ENCODE assay signal across 24 cellular contexts in the genomic region with DNA sequence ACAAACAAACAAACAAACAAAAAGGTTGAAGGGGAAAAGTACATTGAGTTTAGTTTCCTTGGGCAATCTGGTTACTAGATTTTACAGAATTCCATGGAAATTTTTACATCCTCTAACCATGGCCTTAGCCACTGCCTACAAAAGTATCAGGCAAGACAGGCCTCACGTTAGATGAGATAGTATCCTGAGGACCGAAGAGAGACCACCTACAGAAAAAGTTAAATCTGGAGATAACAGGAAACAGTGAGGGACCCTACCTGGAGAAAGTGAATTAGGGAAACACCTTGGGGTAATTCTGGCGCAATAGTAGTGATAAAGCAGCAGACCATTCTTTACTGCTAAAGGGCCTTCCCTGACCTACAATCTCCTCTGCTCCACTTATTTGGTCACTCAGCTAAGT. TPM values are rescaled to one million over a fixed set of nuclear protein-coding genes. Genes with fewer than 3 reads are reported as not detected.
DNase-seq lines count a peak whose midpoint lies in the region; ATAC-seq, FAIRE-seq and TF ChIP-seq lines count a peak whose summit lies in the region.
"Had no signal": no experiment of that assay in that cellular context is flagged by ENCODE, and none has a peak within 500 bp of the region (broad histone marks: within the 10 kb centered on the region; RNA-seq: fewer than 3 reads in every experiment).

No MANE protein-coding gene starts in this region.

- H3K4me3 Mint-ChIP-seq in activated T-cell treated with anti-CD3 and anti-CD28 coated beads, Interleukin-2, amount 50 U/mL, for 24 hours = no peak overlapping the region
- no peak overlapping the region for H3K4me3 Mint-ChIP-seq in T-helper 17 cell
- H3K4me3 Mint-ChIP-seq in effector memory CD8-positive, alpha-beta T cell = no peak overlapping the region
- H3K4me3 Mint-ChIP-seq in MCF 10A (ENCODE audit: unreplicated experiment) = no peak overlapping the region
- H3K4me3 Mint-ChIP-seq: CD4-positive, alpha-beta T cell had no signal

- H3K4me3 ChIP-seq in thyroid gland (replicated peaks in 1 of 3) = no peak overlapping the region
- H3K4me3 ChIP-seq: GM12878 had no signal

- H3K4me1 ChIP-seq in thyroid gland = peaks cover 8 to 29% of the 10 kb centered on the region in 2 donors
- H3K4me1 ChIP-seq: BE2C had no signal

- H3K27me3 ChIP-seq in thyroid gland = no peaks in the 10 kb centered on the region
- H3K27me3 ChIP-seq: BE2C had no signal

- peaks cover 26% of the 10 kb centered on the region for H3K4me1 Mint-ChIP-seq in activated T-cell treated with anti-CD3 and anti-CD28 coated beads, Interleukin-2, amount 50 U/mL, for 24 hours (ENCODE audit: low read depth)
- H3K4me1 Mint-ChIP-seq in T-helper 17 cell = peaks cover 7% of the 10 kb centered on the region
- peaks cover 7 to 26% of the 10 kb centered on the region in 2 donors for H3K4me1 Mint-ChIP-seq in effector memory CD8-positive, alpha-beta T cell (ENCODE audit: low read depth in 2 of 2)
- peaks cover 7% of the 10 kb centered on the region for H3K4me1 Mint-ChIP-seq in MCF 10A (ENCODE audit: insufficient read depth, unreplicated experiment)

- no peaks in the 10 kb centered on the region for H3K9me3 ChIP-seq in T-helper 17 cell (ENCODE audit: control insufficient read depth, low read length, poor library complexity, severe bottlenecking)
- H3K9me3 ChIP-seq in thyroid gland = no peaks in the 10 kb centered on the region
- H3K9me3 ChIP-seq: BE2C had no signal

- peak overlapping the region; percentile 31 to 48 (median 34) for H3K27ac ChIP-seq in thyroid gland

- no peaks in the 10 kb centered on the region for H3K27me3 Mint-ChIP-seq in activated T-cell treated with anti-CD3 and anti-CD28 coated beads, Interleukin-2, amount 50 U/mL, for 24 hours
- H3K27me3 Mint-ChIP-seq in T-helper 17 cell (no peaks in the 10 kb centered on the region), MCF 10A (ENCODE audit: insufficient read depth, unreplicated experiment) (no peaks in the 10 kb centered on the region)
- H3K27me3 Mint-ChIP-seq in effector memory CD8-positive, alpha-beta T cell = no peaks in the 10 kb centered on the region
- H3K27me3 Mint-ChIP-seq: CD4-positive, alpha-beta T cell had no signal

- peak overlapping the region; percentile 50 for H3K27ac Mint-ChIP-seq in activated T-cell treated with anti-CD3 and anti-CD28 coated beads, Interleukin-2, amount 50 U/mL, for 24 hours
- H3K27ac Mint-ChIP-seq in T-helper 17 cell (peak overlapping the region; percentile 32), MCF 10A (ENCODE audit: low read depth, unreplicated experiment) (no peak overlapping the region)
- peak overlapping the region; percentile 80 for H3K27ac Mint-ChIP-seq in effector memory CD8-positive, alpha-beta T cell
- H3K27ac Mint-ChIP-seq: CD4-positive, alpha-beta T cell had no signal

- no peak for ATAC-seq in T-helper 17 cell
- ATAC-seq in effector memory CD8-positive, alpha-beta T cell (replicated peaks) = no peak
- ATAC-seq in left lobe of liver = no peak
- ATAC-seq: GM12878, HCT116 had no signal

- no peak for TF ChIP-seq CTCF in thyroid gland (IDR thresholded peaks at IDR 0.05)
- TF ChIP-seq CTCF in MCF 10A (IDR thresholded peaks at IDR 0.05; ENCODE audit: unreplicated experiment) = no peak

- no peak for TF ChIP-seq POLR2A in thyroid gland (IDR thresholded peaks at IDR 0.05)

- POLR2A ChIA-PET in MCF 10A (lab: Yijun Ruan, JAX) = interaction anchor here (1.1 to 3.9 kb wide), 4 partner anchors 9 to 17 kb away, joined by 3 to 19 read pairs (median 12); a partner anchor contains a TSS

- no peak for DNase-seq in activated T-cell treated with anti-CD3 and anti-CD28 coated beads, Interleukin-2, amount 50 U/mL, for 24 hours
- no peak for DNase-seq in activated T-cell treated with anti-CD3 and anti-CD28 coated beads, Interleukin-2, amount 50 U/mL, for 1 hour
- DNase-seq in T-helper 17 cell (no peak), thyroid gland (no peak), left lobe of liver (ENCODE audit: low spot score) (no peak), frontal cortex (ENCODE audit: low spot score in 2 of 2) (no peak), MCF 10A (ENCODE audit: unreplicated experiment) (no peak)
- DNase-seq in effector memory CD8-positive, alpha-beta T cell = no peak
- DNase-seq: BE2C; Calu3; CD4-positive, alpha-beta T cell; DMS53; GOT3; KG1; MV-4-11; NCI-H1694 treated with DMSO at 0.1 percent for 48 hours; NCI-H2107; NCI-H510A; NCI-H748 treated with DMSO at 0.1 percent for 48 hours; NK-92 treated with Interleukin-12 subunit alpha and Interleukin-12 subunit beta, amount 100 ng/mL, for 24 hours; Right ventricle myocardium superior had no signal

- 74 to 97% methylated on average over 3 of the region's 3 CpGs for WGBS in thyroid gland, 2 donors

- no peaks in the 10 kb centered on the region for H3K36me3 ChIP-seq in thyroid gland
- H3K36me3 ChIP-seq: BE2C had no signal

- no peak for FAIRE-seq in frontal cortex (lab: Jason Lieb, UNC)
- FAIRE-seq: A204.1, GM12878 had no signal

- intact Hi-C loops in thyroid gland (cut with DNase I) (no loop called here), MCF 10A (cut with micrococcal nuclease) (no loop called here)

- BruUV-seq in MCF 10A (replicated peaks; lab: Mats Ljungman, UMichigan) = no TSS peak

- H3K9me3 Mint-ChIP-seq in activated T-cell treated with anti-CD3 and anti-CD28 coated beads, Interleukin-2, amount 50 U/mL, for 24 hours = no peaks in the 10 kb centered on the region
- no peaks in the 10 kb centered on the region for H3K9me3 Mint-ChIP-seq in effector memory CD8-positive, alpha-beta T cell
- H3K9me3 Mint-ChIP-seq in MCF 10A (ENCODE audit: unreplicated experiment) = no peaks in the 10 kb centered on the region
- H3K9me3 Mint-ChIP-seq: CD4-positive, alpha-beta T cell had no signal

- peaks cover 40% of the 10 kb centered on the region for H3K36me3 Mint-ChIP-seq in activated T-cell treated with anti-CD3 and anti-CD28 coated beads, Interleukin-2, amount 50 U/mL, for 24 hours (ENCODE audit: low read depth)
- peaks cover 2% of the 10 kb centered on the region for H3K36me3 Mint-ChIP-seq in T-helper 17 cell (ENCODE audit: low read depth)
- H3K36me3 Mint-ChIP-seq in effector memory CD8-positive, alpha-beta T cell (ENCODE audit: insufficient read depth) = peaks cover 42% of the 10 kb centered on the region
- peaks cover 29% of the 10 kb centered on the region for H3K36me3 Mint-ChIP-seq in MCF 10A (ENCODE audit: insufficient read depth, unreplicated experiment)

- CTCF ChIA-PET in MCF 10A (lab: Yijun Ruan, JAX) = interaction anchor here (0.7 to 1.6 kb wide), 4 partner anchors 11 to 76 kb away, joined by 3 to 5 read pairs (median 3); no protein-coding TSS in a partner anchor

RNA-seq across cellular contexts. Expression of a gene that starts 8.7 kb away (rescaled TPM):
- total RNA-seq in T-helper 17 cell (10 to 100 TPM; 30.5 to 38.2 TPM), thyroid gland (10 to 100 TPM; 52.4 to 78.1 (median 58.9) TPM), left lobe of liver (20.7 TPM), frontal cortex (6.5 TPM), MCF 10A (2022) (33.6 and 44.8 TPM in 2 replicates)

RNA-seq across cellular contexts. Expression of a gene that starts 16.6 kb away (rescaled TPM):
- total RNA-seq in T-helper 17 cell (10 to 100 TPM; 68.7 to 73.2 TPM), thyroid gland (100 to 1,000 TPM; 122 to 237 (median 177) TPM), left lobe of liver (72.3 TPM), frontal cortex (234 TPM), MCF 10A (2022) (605 and 615 TPM in 2 replicates)

RNA-seq across cellular contexts. Expression of a gene that starts 46.4 kb away (rescaled TPM):
- total RNA-seq in T-helper 17 cell = 10 to 100 TPM; 33.5 to 36.2 TPM
- total RNA-seq in thyroid gland = 10 to 100 TPM; 52.1 to 98.9 (median 64.6) TPM
- total RNA-seq in left lobe of liver = 4.5 TPM
- 5.3 TPM for total RNA-seq in frontal cortex
- 48.8 and 49.7 TPM in 2 replicates for total RNA-seq in MCF 10A (2022)
